8 cellular contexts compared by ENCODE assay signal in the genomic region with DNA sequence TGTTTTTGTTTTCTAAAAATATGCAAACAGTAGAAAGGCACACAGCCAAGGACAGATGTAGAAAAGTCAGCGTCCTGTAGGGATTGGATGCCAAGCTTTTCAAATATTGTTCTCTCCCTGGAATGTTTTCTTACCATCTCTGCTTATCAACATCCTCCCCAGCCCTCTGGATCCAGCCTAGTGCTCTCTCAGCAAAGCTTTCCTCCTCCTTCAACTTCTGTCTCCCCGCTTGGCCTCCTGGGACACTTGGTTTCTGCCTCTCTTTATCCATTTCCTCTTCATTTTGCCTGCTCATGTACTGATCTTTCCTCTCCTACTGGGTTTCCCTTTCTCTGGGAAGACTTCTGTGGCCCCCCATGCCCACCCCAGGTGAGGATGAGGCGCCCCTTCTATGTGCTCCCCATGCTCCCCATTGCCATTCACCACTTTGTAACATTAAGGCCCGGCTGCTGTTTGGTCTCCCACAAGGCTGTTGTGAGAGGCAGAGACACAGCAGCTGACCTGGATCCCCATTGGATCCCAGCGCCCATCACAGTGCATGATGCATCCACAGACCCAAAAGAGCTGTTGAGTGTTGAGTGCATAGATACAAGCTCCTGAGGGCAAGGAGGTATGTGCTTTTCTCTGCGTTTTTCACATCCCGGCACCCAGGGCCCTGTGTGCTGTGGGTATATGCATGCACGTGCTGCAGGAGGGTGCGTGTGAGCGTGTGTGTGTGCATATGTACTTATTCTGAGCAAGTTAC. TPM values are rescaled to one million over a fixed set of nuclear protein-coding genes. Genes with fewer than 3 reads are reported as not detected.
DNase-seq lines count a peak whose midpoint lies in the region; ATAC-seq lines count a peak whose summit lies in the region.

No MANE protein-coding gene starts in this region.

- ATAC-seq in Right ventricle myocardium inferior (peak; percentile 50), HG03280 (IDR thresholded peaks at IDR 0.05; ENCODE audit: unreplicated experiment) (no peak)

- H3K9me3 Mint-ChIP-seq in activated naive CD4-positive, alpha-beta T cell treated with anti-CD3 and anti-CD28 coated beads, Interleukin-2, amount 10 ng/mL, durations not matched to agents 7 days and 5 days: no peaks in the 10 kb centered on the region

- DNase-seq in activated naive CD4-positive, alpha-beta T cell treated with anti-CD3 and anti-CD28 coated beads, Interleukin-2, amount 10 ng/mL, durations not matched to agents 7 days and 5 days: peak; percentile 43
- DNase-seq in Right ventricle myocardium inferior (ENCODE audit: missing footprints) (no peak), GM03348 (ENCODE audit: low spot score) (no peak), NCI-H510A treated with DMSO at 0.1 percent for 48 hours (lab: John Stamatoyannopoulos, UW) (no peak), iPS-NIHi11 (ENCODE audit: low spot score) (no peak)
- DNase-seq in stimulated activated CD4-positive, alpha-beta T cell treated with anti-CD3 and anti-CD28 coated beads, Interleukin-4, amount 100 ng/mL, for 24 hours: peak; percentile 34

- peak overlapping the region; percentile 49 for H3K27ac ChIP-seq in KOPT-K1 (ENCODE audit: low read depth, low read length, poor library complexity, severe bottlenecking)

- peaks cover 98% of the 10 kb centered on the region for H3K4me1 Mint-ChIP-seq in activated naive CD4-positive, alpha-beta T cell treated with anti-CD3 and anti-CD28 coated beads, Interleukin-2, amount 10 ng/mL, durations not matched to agents 7 days and 5 days

- H3K27ac Mint-ChIP-seq in activated naive CD4-positive, alpha-beta T cell treated with anti-CD3 and anti-CD28 coated beads, Interleukin-2, amount 10 ng/mL, durations not matched to agents 7 days and 5 days: peak overlapping the region; percentile 94

- peaks cover 100% of the 10 kb centered on the region for H3K36me3 ChIP-seq in KOPT-K1 (ENCODE audit: insufficient read depth, low read length)

- no peaks in the 10 kb centered on the region for H3K27me3 Mint-ChIP-seq in activated naive CD4-positive, alpha-beta T cell treated with anti-CD3 and anti-CD28 coated beads, Interleukin-2, amount 10 ng/mL, durations not matched to agents 7 days and 5 days

- no peaks in the 10 kb centered on the region for H3K9me3 ChIP-seq in KOPT-K1 (ENCODE audit: insufficient read depth, low read length, poor library complexity, severe bottlenecking)

- H3K4me3 Mint-ChIP-seq in activated naive CD4-positive, alpha-beta T cell treated with anti-CD3 and anti-CD28 coated beads, Interleukin-2, amount 10 ng/mL, durations not matched to agents 7 days and 5 days: peak overlapping the region; percentile 48

- H3K36me3 Mint-ChIP-seq in activated naive CD4-positive, alpha-beta T cell treated with anti-CD3 and anti-CD28 coated beads, Interleukin-2, amount 10 ng/mL, durations not matched to agents 7 days and 5 days: peaks cover 83% of the 10 kb centered on the region

- CTCF ChIA-PET in activated naive CD4-positive, alpha-beta T cell treated with anti-CD3 and anti-CD28 coated beads, Interleukin-2, amount 10 ng/mL, durations not matched to agents 7 days and 5 days (lab: Charles Lee): interaction anchor here (0.7 to 14.4 kb wide), 9 partner anchors 8 to 121 kb away, joined by 3 to 488 read pairs (median 5); partner anchors contain the start of gene EVL

- intact Hi-C loops in Right ventricle myocardium inferior (cut with DNase I): no loop called here

RNA-seq across cellular contexts. Expression of gene EVL, which starts 38.2 kb away (rescaled TPM):
- 41.8 TPM for total RNA-seq in Right ventricle myocardium inferior

RNA-seq across cellular contexts. Expression of gene DEGS2, which starts 56.0 kb away (rescaled TPM):
- not detected for total RNA-seq in Right ventricle myocardium inferior

Comparison
In these comparisons a context has a peak if more than half of its experiments do, and no peak if none do; other contexts are left out.
1. DNase-seq: peak in activated naive CD4-positive, alpha-beta T cell treated with anti-CD3 and anti-CD28 coated beads, Interleukin-2, amount 10 ng/mL, durations not matched to agents 7 days and 5 days (single experiment) and stimulated activated CD4-positive, alpha-beta T cell treated with anti-CD3 and anti-CD28 coated beads, Interleukin-4, amount 100 ng/mL, for 24 hours (single experiment); none in Right ventricle myocardium inferior (single experiment), GM03348 (single experiment), NCI-H510A treated with DMSO at 0.1 percent for 48 hours (single experiment) and iPS-NIHi11 (single experiment).